Comparison of ENCODE assay signal across 1 cellular context in the genomic region with DNA sequence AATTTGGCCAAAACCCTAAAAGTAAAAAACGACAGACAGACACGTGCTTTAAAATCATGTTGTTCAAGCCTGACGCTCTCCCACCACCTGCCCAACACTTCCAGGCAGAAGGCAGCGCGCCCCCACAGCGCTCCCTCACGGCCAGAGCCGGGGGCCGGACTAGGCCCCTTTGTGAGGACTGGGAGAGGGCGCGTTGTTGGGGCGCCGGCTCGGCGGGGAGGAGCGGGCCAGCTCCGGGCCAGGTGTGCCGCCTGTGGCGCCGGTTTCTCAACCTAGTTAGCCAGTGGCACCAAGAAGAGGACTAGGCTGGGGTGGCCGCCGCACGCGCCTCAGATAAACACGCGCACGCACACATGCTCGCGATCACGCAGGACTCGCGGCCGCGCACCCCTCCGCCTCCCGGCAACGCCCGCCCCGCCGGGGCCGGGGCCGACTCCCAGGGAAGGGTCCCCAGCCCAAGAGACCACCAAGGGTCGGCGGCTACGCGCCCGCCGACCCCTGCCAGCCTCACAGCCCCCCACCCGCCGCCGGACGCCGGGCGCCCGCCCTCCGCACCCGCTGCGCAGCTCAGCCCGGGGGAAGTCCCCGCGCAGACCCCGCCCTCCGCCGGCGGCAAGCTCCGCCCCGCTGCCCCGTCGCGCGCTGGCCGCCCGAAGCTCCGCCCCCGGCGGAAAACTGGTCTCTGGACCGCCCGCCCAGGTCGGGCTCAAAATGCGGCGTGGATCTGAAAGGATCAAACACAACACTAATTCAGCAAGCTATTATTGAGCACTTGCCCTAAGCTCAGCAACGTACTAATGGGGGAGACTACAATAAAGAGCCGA.
A peak's percentile ranks its signal among the peaks of the same experiment; 100 is the strongest.
TF ChIP-seq lines count a peak whose summit lies in the region.

A gene (minus strand): TSS at position 584 of the 824 bp plus-strand sequence.

TF ChIP-seq in WTC11, 78 proteins besides CTCF, POLR2A, EP300 and RAD21 (continued from another document and continues in another):
- TF ChIP-seq FOXP1 (CRISPR knock-in tag; IDR thresholded peaks at IDR 0.05; ENCODE audit: borderline replicate concordance) (peak; percentile 42; the same call in 1 of the 2 replicates), SMAD3 (CRISPR knock-in tag; IDR thresholded peaks at IDR 0.05; ENCODE audit: borderline replicate concordance) (0 out of 2 replicates have a peak, but pooled peaks have one; percentile 22), ZNF232 (CRISPR knock-in tag; IDR thresholded peaks at IDR 0.05) (0 out of 2 replicates have a peak, but pooled peaks have one; percentile 63), ZNF423 (CRISPR knock-in tag; IDR thresholded peaks at IDR 0.05) (peak; percentile 64), ZNF263 (CRISPR knock-in tag; IDR thresholded peaks at IDR 0.05; ENCODE audit: low read depth) (no peak), ESRRA (CRISPR knock-in tag; IDR thresholded peaks at IDR 0.05; ENCODE audit: borderline replicate concordance) (peak; percentile 44; the same call in 1 of the 2 replicates), TCF7 (CRISPR knock-in tag; IDR thresholded peaks at IDR 0.05; ENCODE audit: low read depth) (no peak), TP53 (CRISPR knock-in tag; IDR thresholded peaks at IDR 0.05) (no peak), RORB (CRISPR knock-in tag; IDR thresholded peaks at IDR 0.05) (no peak), SMAD4 (CRISPR knock-in tag; IDR thresholded peaks at IDR 0.05) (0 out of 2 replicates have a peak, but pooled peaks have one; percentile 25), GABPB1 (CRISPR knock-in tag; IDR thresholded peaks at IDR 0.05) (0 out of 2 replicates have a peak, but pooled peaks have one; percentile 37), HMGA2 (CRISPR knock-in tag; IDR thresholded peaks at IDR 0.05) (no peak), NR3C1 (CRISPR knock-in tag; conservative IDR thresholded peaks at IDR 0.05; ENCODE audit: low read depth) (no peak)
- TF ChIP-seq, protein P1, sequence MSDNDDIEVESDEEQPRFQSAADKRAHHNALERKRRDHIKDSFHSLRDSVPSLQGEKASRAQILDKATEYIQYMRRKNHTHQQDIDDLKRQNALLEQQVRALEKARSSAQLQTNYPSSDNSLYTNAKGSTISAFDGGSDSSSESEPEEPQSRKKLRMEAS (CRISPR knock-in tag; IDR thresholded peaks at IDR 0.05) = peak; percentile 94
- TF ChIP-seq, protein P2, sequence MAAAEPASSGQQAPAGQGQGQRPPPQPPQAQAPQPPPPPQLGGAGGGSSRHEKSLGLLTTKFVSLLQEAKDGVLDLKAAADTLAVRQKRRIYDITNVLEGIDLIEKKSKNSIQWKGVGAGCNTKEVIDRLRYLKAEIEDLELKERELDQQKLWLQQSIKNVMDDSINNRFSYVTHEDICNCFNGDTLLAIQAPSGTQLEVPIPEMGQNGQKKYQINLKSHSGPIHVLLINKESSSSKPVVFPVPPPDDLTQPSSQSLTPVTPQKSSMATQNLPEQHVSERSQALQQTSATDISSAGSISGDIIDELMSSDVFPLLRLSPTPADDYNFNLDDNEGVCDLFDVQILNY (CRISPR knock-in tag; IDR thresholded peaks at IDR 0.05) = no peak; the same call in none of the 2 replicates
- TF ChIP-seq, protein P3, sequence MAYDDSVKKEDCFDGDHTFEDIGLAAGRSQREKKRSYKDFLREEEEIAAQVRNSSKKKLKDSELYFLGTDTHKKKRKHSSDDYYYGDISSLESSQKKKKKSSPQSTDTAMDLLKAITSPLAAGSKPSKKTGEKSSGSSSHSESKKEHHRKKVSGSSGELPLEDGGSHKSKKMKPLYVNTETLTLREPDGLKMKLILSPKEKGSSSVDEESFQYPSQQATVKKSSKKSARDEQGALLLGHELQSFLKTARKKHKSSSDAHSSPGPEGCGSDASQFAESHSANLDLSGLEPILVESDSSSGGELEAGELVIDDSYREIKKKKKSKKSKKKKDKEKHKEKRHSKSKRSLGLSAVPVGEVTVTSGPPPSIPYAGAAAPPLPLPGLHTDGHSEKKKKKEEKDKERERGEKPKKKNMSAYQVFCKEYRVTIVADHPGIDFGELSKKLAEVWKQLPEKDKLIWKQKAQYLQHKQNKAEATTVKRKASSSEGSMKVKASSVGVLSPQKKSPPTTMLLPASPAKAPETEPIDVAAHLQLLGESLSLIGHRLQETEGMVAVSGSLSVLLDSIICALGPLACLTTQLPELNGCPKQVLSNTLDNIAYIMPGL (CRISPR knock-in tag; IDR thresholded peaks at IDR 0.05) = peak; percentile 70; the same call in 1 of the 2 replicates
- TF ChIP-seq, protein P4, sequence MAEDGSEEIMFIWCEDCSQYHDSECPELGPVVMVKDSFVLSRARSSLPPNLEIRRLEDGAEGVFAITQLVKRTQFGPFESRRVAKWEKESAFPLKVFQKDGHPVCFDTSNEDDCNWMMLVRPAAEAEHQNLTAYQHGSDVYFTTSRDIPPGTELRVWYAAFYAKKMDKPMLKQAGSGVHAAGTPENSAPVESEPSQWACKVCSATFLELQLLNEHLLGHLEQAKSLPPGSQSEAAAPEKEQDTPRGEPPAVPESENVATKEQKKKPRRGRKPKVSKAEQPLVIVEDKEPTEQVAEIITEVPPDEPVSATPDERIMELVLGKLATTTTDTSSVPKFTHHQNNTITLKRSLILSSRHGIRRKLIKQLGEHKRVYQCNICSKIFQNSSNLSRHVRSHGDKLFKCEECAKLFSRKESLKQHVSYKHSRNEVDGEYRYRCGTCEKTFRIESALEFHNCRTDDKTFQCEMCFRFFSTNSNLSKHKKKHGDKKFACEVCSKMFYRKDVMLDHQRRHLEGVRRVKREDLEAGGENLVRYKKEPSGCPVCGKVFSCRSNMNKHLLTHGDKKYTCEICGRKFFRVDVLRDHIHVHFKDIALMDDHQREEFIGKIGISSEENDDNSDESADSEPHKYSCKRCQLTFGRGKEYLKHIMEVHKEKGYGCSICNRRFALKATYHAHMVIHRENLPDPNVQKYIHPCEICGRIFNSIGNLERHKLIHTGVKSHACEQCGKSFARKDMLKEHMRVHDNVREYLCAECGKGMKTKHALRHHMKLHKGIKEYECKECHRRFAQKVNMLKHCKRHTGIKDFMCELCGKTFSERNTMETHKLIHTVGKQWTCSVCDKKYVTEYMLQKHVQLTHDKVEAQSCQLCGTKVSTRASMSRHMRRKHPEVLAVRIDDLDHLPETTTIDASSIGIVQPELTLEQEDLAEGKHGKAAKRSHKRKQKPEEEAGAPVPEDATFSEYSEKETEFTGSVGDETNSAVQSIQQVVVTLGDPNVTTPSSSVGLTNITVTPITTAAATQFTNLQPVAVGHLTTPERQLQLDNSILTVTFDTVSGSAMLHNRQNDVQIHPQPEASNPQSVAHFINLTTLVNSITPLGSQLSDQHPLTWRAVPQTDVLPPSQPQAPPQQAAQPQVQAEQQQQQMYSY (CRISPR knock-in tag; IDR thresholded peaks at IDR 0.05) = peak; percentile 98
- TF ChIP-seq, protein P5, sequence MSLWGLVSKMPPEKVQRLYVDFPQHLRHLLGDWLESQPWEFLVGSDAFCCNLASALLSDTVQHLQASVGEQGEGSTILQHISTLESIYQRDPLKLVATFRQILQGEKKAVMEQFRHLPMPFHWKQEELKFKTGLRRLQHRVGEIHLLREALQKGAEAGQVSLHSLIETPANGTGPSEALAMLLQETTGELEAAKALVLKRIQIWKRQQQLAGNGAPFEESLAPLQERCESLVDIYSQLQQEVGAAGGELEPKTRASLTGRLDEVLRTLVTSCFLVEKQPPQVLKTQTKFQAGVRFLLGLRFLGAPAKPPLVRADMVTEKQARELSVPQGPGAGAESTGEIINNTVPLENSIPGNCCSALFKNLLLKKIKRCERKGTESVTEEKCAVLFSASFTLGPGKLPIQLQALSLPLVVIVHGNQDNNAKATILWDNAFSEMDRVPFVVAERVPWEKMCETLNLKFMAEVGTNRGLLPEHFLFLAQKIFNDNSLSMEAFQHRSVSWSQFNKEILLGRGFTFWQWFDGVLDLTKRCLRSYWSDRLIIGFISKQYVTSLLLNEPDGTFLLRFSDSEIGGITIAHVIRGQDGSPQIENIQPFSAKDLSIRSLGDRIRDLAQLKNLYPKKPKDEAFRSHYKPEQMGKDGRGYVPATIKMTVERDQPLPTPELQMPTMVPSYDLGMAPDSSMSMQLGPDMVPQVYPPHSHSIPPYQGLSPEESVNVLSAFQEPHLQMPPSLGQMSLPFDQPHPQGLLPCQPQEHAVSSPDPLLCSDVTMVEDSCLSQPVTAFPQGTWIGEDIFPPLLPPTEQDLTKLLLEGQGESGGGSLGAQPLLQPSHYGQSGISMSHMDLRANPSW (CRISPR knock-in tag; conservative IDR thresholded peaks at IDR 0.05; ENCODE audit: low read depth) = no peak
- TF ChIP-seq, protein P6, sequence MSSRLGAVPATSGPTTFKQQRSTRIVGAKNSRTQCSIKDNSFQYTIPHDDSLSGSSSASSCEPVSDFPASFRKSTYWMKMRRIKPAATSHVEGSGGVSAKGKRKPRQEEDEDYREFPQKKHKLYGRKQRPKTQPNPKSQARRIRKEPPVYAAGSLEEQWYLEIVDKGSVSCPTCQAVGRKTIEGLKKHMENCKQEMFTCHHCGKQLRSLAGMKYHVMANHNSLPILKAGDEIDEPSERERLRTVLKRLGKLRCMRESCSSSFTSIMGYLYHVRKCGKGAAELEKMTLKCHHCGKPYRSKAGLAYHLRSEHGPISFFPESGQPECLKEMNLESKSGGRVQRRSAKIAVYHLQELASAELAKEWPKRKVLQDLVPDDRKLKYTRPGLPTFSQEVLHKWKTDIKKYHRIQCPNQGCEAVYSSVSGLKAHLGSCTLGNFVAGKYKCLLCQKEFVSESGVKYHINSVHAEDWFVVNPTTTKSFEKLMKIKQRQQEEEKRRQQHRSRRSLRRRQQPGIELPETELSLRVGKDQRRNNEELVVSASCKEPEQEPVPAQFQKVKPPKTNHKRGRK (CRISPR knock-in tag; IDR thresholded peaks at IDR 0.05; ENCODE audit: borderline replicate concordance) = no peak
- TF ChIP-seq, protein P7, sequence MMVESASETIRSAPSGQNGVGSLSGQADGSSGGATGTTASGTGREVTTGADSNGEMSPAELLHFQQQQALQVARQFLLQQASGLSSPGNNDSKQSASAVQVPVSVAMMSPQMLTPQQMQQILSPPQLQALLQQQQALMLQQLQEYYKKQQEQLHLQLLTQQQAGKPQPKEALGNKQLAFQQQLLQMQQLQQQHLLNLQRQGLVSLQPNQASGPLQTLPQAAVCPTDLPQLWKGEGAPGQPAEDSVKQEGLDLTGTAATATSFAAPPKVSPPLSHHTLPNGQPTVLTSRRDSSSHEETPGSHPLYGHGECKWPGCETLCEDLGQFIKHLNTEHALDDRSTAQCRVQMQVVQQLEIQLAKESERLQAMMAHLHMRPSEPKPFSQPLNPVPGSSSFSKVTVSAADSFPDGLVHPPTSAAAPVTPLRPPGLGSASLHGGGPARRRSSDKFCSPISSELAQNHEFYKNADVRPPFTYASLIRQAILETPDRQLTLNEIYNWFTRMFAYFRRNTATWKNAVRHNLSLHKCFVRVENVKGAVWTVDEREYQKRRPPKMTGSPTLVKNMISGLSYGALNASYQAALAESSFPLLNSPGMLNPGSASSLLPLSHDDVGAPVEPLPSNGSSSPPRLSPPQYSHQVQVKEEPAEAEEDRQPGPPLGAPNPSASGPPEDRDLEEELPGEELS (CRISPR knock-in tag; IDR thresholded peaks at IDR 0.05) = no peak; the same call in 1 of the 2 replicates
- TF ChIP-seq, protein P8, sequence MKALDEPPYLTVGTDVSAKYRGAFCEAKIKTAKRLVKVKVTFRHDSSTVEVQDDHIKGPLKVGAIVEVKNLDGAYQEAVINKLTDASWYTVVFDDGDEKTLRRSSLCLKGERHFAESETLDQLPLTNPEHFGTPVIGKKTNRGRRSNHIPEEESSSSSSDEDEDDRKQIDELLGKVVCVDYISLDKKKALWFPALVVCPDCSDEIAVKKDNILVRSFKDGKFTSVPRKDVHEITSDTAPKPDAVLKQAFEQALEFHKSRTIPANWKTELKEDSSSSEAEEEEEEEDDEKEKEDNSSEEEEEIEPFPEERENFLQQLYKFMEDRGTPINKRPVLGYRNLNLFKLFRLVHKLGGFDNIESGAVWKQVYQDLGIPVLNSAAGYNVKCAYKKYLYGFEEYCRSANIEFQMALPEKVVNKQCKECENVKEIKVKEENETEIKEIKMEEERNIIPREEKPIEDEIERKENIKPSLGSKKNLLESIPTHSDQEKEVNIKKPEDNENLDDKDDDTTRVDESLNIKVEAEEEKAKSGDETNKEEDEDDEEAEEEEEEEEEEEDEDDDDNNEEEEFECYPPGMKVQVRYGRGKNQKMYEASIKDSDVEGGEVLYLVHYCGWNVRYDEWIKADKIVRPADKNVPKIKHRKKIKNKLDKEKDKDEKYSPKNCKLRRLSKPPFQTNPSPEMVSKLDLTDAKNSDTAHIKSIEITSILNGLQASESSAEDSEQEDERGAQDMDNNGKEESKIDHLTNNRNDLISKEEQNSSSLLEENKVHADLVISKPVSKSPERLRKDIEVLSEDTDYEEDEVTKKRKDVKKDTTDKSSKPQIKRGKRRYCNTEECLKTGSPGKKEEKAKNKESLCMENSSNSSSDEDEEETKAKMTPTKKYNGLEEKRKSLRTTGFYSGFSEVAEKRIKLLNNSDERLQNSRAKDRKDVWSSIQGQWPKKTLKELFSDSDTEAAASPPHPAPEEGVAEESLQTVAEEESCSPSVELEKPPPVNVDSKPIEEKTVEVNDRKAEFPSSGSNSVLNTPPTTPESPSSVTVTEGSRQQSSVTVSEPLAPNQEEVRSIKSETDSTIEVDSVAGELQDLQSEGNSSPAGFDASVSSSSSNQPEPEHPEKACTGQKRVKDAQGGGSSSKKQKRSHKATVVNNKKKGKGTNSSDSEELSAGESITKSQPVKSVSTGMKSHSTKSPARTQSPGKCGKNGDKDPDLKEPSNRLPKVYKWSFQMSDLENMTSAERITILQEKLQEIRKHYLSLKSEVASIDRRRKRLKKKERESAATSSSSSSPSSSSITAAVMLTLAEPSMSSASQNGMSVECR (CRISPR knock-in tag; IDR thresholded peaks at IDR 0.05; ENCODE audit: borderline replicate concordance) = 0 out of 2 replicates have a peak, but pooled peaks have one; percentile 17
- TF ChIP-seq, protein P9, sequence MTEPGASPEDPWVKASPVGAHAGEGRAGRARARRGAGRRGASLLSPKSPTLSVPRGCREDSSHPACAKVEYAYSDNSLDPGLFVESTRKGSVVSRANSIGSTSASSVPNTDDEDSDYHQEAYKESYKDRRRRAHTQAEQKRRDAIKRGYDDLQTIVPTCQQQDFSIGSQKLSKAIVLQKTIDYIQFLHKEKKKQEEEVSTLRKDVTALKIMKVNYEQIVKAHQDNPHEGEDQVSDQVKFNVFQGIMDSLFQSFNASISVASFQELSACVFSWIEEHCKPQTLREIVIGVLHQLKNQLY (CRISPR knock-in tag; IDR thresholded peaks at IDR 0.05) = no peak
- TF ChIP-seq, protein P10, sequence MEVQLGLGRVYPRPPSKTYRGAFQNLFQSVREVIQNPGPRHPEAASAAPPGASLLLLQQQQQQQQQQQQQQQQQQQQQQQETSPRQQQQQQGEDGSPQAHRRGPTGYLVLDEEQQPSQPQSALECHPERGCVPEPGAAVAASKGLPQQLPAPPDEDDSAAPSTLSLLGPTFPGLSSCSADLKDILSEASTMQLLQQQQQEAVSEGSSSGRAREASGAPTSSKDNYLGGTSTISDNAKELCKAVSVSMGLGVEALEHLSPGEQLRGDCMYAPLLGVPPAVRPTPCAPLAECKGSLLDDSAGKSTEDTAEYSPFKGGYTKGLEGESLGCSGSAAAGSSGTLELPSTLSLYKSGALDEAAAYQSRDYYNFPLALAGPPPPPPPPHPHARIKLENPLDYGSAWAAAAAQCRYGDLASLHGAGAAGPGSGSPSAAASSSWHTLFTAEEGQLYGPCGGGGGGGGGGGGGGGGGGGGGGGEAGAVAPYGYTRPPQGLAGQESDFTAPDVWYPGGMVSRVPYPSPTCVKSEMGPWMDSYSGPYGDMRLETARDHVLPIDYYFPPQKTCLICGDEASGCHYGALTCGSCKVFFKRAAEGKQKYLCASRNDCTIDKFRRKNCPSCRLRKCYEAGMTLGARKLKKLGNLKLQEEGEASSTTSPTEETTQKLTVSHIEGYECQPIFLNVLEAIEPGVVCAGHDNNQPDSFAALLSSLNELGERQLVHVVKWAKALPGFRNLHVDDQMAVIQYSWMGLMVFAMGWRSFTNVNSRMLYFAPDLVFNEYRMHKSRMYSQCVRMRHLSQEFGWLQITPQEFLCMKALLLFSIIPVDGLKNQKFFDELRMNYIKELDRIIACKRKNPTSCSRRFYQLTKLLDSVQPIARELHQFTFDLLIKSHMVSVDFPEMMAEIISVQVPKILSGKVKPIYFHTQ (CRISPR knock-in tag; IDR thresholded peaks at IDR 0.05) = no peak
